ENCODE assay signal across 31 cellular contexts in the genomic region with DNA sequence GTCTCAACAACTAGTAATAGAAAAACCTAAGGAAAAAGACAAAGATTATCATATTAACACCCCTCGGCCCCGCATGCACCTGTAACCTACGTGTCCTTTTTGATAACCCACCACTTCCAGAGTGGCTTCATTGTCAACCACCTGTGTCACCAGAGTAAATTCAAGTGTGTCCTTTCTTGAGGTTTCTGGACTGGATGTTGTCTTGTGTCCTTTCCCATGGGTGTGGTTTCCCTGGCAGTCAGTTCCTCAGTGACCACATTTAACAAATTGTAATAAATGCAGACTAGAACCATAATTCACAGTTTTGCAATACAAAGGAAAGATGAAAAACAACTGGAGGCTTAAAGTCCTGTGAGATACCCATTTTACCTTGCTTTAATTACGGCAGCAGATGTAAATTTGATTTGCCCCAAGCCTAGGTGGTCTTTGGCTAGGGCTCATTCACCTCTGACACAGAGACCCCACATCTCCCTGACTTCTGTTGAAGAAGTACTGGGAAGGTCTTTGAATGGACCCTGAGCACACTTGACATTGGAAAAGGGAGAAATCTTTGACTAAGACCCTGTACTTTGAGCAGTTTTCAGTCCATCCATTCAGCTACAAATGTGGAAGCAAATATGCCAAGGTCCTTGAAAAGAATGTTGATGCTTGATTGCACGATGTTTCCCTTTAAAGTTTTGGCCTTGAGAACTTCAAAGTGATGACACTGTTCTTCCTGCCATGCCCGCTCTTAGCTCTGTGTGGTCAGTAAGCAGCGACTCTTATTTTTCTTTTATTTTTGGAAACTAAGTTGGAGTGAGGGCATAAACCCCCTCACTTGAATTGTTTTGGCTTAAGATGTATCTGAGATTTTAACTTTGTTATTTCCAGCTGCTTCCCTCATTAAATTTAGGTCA.
"Had no signal": no experiment of that assay in that cellular context is flagged by ENCODE, and none has a peak within 500 bp of the region (broad histone marks: within the 10 kb centered on the region; RNA-seq: fewer than 3 reads in every experiment).

No MANE protein-coding gene starts in this region.

- H3K27me3 ChIP-seq: ascending aorta, body of pancreas, breast epithelium, Peyer's patch had no signal

- H3K9me3 Mint-ChIP-seq: activated CD4-positive, alpha-beta T cell treated with anti-CD3 and anti-CD28 coated beads, Interleukin-2, amount 10 ng/mL, durations not matched to agents 24 days and 14 days; activated CD8-positive, alpha-beta T cell treated with anti-CD3 and anti-CD28 coated beads for 36 hours; activated naive CD8-positive, alpha-beta T cell treated with anti-CD3 and anti-CD28 coated beads for 36 hours; activated T-cell treated with anti-CD3 and anti-CD28 coated beads, Interleukin-2, amount 50 U/mL, for 72 hours; activated T-helper 17 cell treated with anti-CD3 and anti-CD28 coated beads, Interleukin-2, amount 50 U/mL, for 72 hours had no signal

- H3K4me3 ChIP-seq: ascending aorta, body of pancreas, breast epithelium, Peyer's patch had no signal

- H3K4me1 ChIP-seq: ascending aorta, body of pancreas, breast epithelium, Peyer's patch had no signal

- ATAC-seq: activated CD8-positive, alpha-beta T cell treated with anti-CD3 and anti-CD28 coated beads for 36 hours; activated T-cell treated with anti-CD3 and anti-CD28 coated beads, Interleukin-2, amount 50 U/mL, for 72 hours; activated T-helper 17 cell treated with anti-CD3 and anti-CD28 coated beads, Interleukin-2, amount 50 U/mL, for 72 hours; body of pancreas; PC-3 had no signal

- H3K4me1 Mint-ChIP-seq: activated CD4-positive, alpha-beta T cell treated with anti-CD3 and anti-CD28 coated beads, Interleukin-2, amount 10 ng/mL, durations not matched to agents 24 days and 14 days; activated naive CD8-positive, alpha-beta T cell treated with anti-CD3 and anti-CD28 coated beads for 36 hours; activated T-helper 17 cell treated with anti-CD3 and anti-CD28 coated beads, Interleukin-2, amount 50 U/mL, for 72 hours had no signal

- H3K36me3 ChIP-seq: ascending aorta, breast epithelium, Peyer's patch, WERI-Rb-1 had no signal

- H3K27ac Mint-ChIP-seq: activated CD4-positive, alpha-beta T cell treated with anti-CD3 and anti-CD28 coated beads, Interleukin-2, amount 10 ng/mL, durations not matched to agents 24 days and 14 days; activated CD8-positive, alpha-beta T cell treated with anti-CD3 and anti-CD28 coated beads for 36 hours; activated naive CD8-positive, alpha-beta T cell treated with anti-CD3 and anti-CD28 coated beads for 36 hours; activated T-cell treated with anti-CD3 and anti-CD28 coated beads, Interleukin-2, amount 50 U/mL, for 72 hours; activated T-helper 17 cell treated with anti-CD3 and anti-CD28 coated beads, Interleukin-2, amount 50 U/mL, for 72 hours had no signal

- H3K36me3 Mint-ChIP-seq: activated naive CD8-positive, alpha-beta T cell treated with anti-CD3 and anti-CD28 coated beads for 36 hours had no signal

- H3K9me3 ChIP-seq: ascending aorta, body of pancreas, breast epithelium, Peyer's patch had no signal

- H3K27ac ChIP-seq: ascending aorta, body of pancreas, breast epithelium, Peyer's patch, WERI-Rb-1 had no signal

- H3K4me3 Mint-ChIP-seq: activated CD4-positive, alpha-beta T cell treated with anti-CD3 and anti-CD28 coated beads, Interleukin-2, amount 10 ng/mL, durations not matched to agents 24 days and 14 days; activated CD8-positive, alpha-beta T cell treated with anti-CD3 and anti-CD28 coated beads for 36 hours; activated naive CD8-positive, alpha-beta T cell treated with anti-CD3 and anti-CD28 coated beads for 36 hours; activated T-cell treated with anti-CD3 and anti-CD28 coated beads, Interleukin-2, amount 50 U/mL, for 72 hours; activated T-helper 17 cell treated with anti-CD3 and anti-CD28 coated beads, Interleukin-2, amount 50 U/mL, for 72 hours had no signal

- H3K27me3 Mint-ChIP-seq: activated T-helper 17 cell treated with anti-CD3 and anti-CD28 coated beads, Interleukin-2, amount 50 U/mL, for 72 hours had no signal

- DNase-seq: activated CD4-positive, alpha-beta T cell treated with anti-CD3 and anti-CD28 coated beads, Interleukin-2, amount 10 ng/mL, durations not matched to agents 24 days and 14 days; activated CD4-positive, alpha-beta T cell treated with anti-CD3 and anti-CD28 coated beads, Interleukin-2, amount 50 U/mL, for 4 hours; activated CD8-positive, alpha-beta T cell treated with anti-CD3 and anti-CD28 coated beads for 36 hours; activated effector memory CD4-positive, alpha-beta T cell treated with anti-CD3 and anti-CD28 coated beads, Interleukin-2, amount 50 U/mL, for 16 hours; activated naive CD4-positive, alpha-beta T cell; activated naive CD4-positive, alpha-beta T cell treated with anti-CD3 and anti-CD28 coated beads, Interleukin-2, amount 50 U/mL, for 16 hours; activated naive CD8-positive, alpha-beta T cell treated with anti-CD3 and anti-CD28 coated beads for 36 hours; activated T-cell treated with anti-CD3 and anti-CD28 coated beads, Interleukin-2, amount 50 U/mL, for 1 hour; activated T-cell treated with anti-CD3 and anti-CD28 coated beads, Interleukin-2, amount 50 U/mL, for 72 hours; amygdala; body of pancreas; NCI-H1105; NCI-H1436; NCI-H1694; NCI-H1930; NCI-H2081 treated with DMSO at 0.1 percent for 48 hours; NCI-H226; NCI-H510A; NCI-H526; NCI-H748 treated with DMSO at 0.1 percent for 48 hours; NK-92 treated with Interleukin-12 subunit alpha and Interleukin-12 subunit beta, amount 100 ng/mL, for 24 hours; PC-3; Peyer's patch; RPMI8226; SIG-M5; SW 1271; T1000; WERI-Rb-1 had no signal
